17 cellular contexts compared by ENCODE assay signal in the genomic region with DNA sequence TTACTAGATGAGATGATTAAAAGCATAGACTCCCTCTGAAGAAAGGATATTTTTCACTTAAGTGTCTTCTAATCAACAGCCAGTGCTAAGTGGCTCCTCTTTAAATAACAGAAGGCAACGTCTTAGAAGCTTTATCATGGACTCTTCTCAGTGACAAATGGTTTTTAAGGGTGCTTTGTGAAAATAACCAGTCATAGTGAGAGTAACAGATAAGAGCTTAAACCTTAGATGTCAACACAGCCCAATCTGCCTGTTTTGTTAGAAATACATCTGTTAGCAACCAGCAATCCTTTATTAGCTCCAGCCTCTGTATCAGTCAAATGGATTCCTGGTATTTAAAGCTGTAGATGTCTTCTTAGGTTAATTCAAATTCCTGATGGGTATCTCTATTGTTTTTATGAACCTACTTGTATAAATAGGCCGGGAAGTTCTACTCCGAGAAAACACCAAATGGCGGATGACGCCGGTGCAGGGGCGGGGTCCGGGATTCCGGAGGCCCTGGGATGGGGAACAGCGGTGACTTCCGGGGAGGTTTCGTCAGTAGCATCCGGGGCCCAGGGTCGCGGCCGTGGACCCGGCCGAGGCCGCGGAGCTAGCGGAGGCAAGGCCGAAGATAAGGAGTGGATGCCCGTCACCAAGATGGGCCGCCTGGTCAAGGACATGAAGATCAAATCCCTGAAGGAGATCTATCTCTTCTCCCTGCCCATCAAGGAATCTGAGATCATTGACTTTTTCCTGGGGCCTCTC.
"Had no signal": no experiment of that assay in that cellular context is flagged by ENCODE, and none has a peak within 500 bp of the region (broad histone marks: within the 10 kb centered on the region; RNA-seq: fewer than 3 reads in every experiment).

No MANE protein-coding gene starts in this region.

- H3K27ac ChIP-seq: esophagus squamous epithelium, foreskin keratinocyte, heart left ventricle, ovary, stomach, thyroid gland had no signal

- H3K27ac Mint-ChIP-seq: naive thymus-derived CD8-positive, alpha-beta T cell; progenitor cell of endocrine pancreas; type B pancreatic cell had no signal

- DNase-seq: dermis blood vessel endothelial cell; esophagus squamous epithelium; foreskin keratinocyte; hippocampal formation; mucosa of descending colon; naive thymus-derived CD8-positive, alpha-beta T cell; ovary; small intestine; stimulated activated CD4-positive, alpha-beta T cell treated with anti-CD3 and anti-CD28 coated beads, Interleukin-12 subunit alpha, Interleukin-12 subunit beta, amount 100 ng/mL, for 4 hours; stimulated activated naive CD4-positive, alpha-beta T cell; stomach; substantia nigra; thyroid gland had no signal

- H3K4me3 Mint-ChIP-seq: naive thymus-derived CD8-positive, alpha-beta T cell; type B pancreatic cell had no signal

- H3K27me3 ChIP-seq: esophagus squamous epithelium, foreskin keratinocyte, heart left ventricle, stomach, thyroid gland had no signal

- H3K9me3 Mint-ChIP-seq: type B pancreatic cell had no signal

- H3K36me3 ChIP-seq: esophagus squamous epithelium, heart left ventricle, ovary, stomach, thyroid gland had no signal

- H3K9me3 ChIP-seq: esophagus squamous epithelium, heart left ventricle, mucosa of descending colon, ovary, stomach, thyroid gland had no signal

- H3K36me3 Mint-ChIP-seq: naive thymus-derived CD8-positive, alpha-beta T cell; type B pancreatic cell had no signal

- H3K4me3 ChIP-seq: esophagus squamous epithelium, heart left ventricle, mucosa of descending colon, ovary, stomach, thyroid gland had no signal

- ATAC-seq: foreskin keratinocyte; heart left ventricle; mucosa of descending colon; naive thymus-derived CD8-positive, alpha-beta T cell; right cardiac atrium had no signal

- H3K4me1 ChIP-seq: esophagus squamous epithelium, foreskin keratinocyte, heart left ventricle, stomach, thyroid gland had no signal

- H3K27me3 Mint-ChIP-seq: naive thymus-derived CD8-positive, alpha-beta T cell; progenitor cell of endocrine pancreas; type B pancreatic cell had no signal

- H3K4me1 Mint-ChIP-seq: naive thymus-derived CD8-positive, alpha-beta T cell had no signal
